Comparison of ENCODE assay signal across 8 cellular contexts in genomic region chrX:2812161-2812907, GRCh38. TPM values are rescaled to one million over a fixed set of nuclear protein-coding genes. Genes with fewer than 3 reads are reported as not detected.
DNase-seq lines count a peak whose midpoint lies in the region; ATAC-seq, FAIRE-seq and TF ChIP-seq lines count a peak whose summit lies in the region.
"Not testable (repeated sequence)": the region's sequence is repeated elsewhere in the genome, so short reads cannot be mapped to it uniquely, and the experiment has no call there.

No MANE protein-coding gene starts in this region.

- peak; percentile 69 for TF ChIP-seq RAD21 in HCT116 (IDR thresholded peaks at IDR 0.05; ENCODE audit: low read depth)
- peak; percentile 68 for TF ChIP-seq RAD21 in GM12878 (IDR thresholded peaks at IDR 0.05; ENCODE audit: insufficient read depth, low read depth, low read length)

- ATAC-seq in DND-41 (ENCODE audit: insufficient read depth, low read depth) (peak; percentile 87), HCT116 (peak; percentile 90), GM12878 (peak; percentile 95)

- RAD21 ChIA-PET in HCT116 (lab: Charles Lee; ENCODE audit: low non-redundant PET in 1 of 2, low total read pairs in 2 of 2, uncharacterized antibody in 2 of 2, unreplicated experiment in 2 of 2); GM12878 (lab: Charles Lee; ENCODE audit: unreplicated experiment): not testable (repeated sequence)

- peak; percentile 64 for TF ChIP-seq CTCF in DND-41 (IDR thresholded peaks at IDR 0.05; ENCODE audit: borderline replicate concordance, extremely low read depth, low read length, poor library complexity, severe bottlenecking)
- TF ChIP-seq CTCF in HCT116 (IDR thresholded peaks at IDR 0.05 in 2 of 3, conservative IDR thresholded peaks at IDR 0.05 in 1 of 3; ENCODE audit: borderline replicate concordance in 1 of 3, insufficient read depth in 1 of 3, low read depth in 2 of 3, low read length in 2 of 3), result peak; percentile 28 to 45 (median 33); a peak in 5 of 6 replicates
- TF ChIP-seq CTCF in GM12878 (IDR thresholded peaks at IDR 0.05 in 2 of 3, conservative IDR thresholded peaks at IDR 0.05 in 1 of 3; ENCODE audit: control insufficient read depth in 2 of 3, extremely low read depth in 1 of 3, insufficient read depth in 1 of 3, low read depth in 3 of 3, low read length in 3 of 3), result peak; percentile 54 to 68 (median 55); a peak in 5 of 6 replicates
- TF ChIP-seq CTCF in cardiac muscle cell (IDR thresholded peaks at IDR 0.05; ENCODE audit: low read depth, low read length), result peak; percentile 56
- peak; percentile 50 to 66 (median 55) for TF ChIP-seq CTCF in ovary (IDR thresholded peaks at IDR 0.05)

- not testable (repeated sequence) for H3K27me3 ChIP-seq in DND-41 (ENCODE audit: insufficient read depth, low read length, poor library complexity); HCT116 (ENCODE audit: insufficient read depth, low read length); GM12878 (replicated peaks in 1 of 2; ENCODE audit: control insufficient read depth in 2 of 2, insufficient read depth in 2 of 2, low read length in 1 of 2); cardiac muscle cell; ovary

- H3K4me3 ChIP-seq in DND-41 (ENCODE audit: low read depth in 1 of 2, low read length in 2 of 2); HCT116 (replicated peaks in 1 of 2; ENCODE audit: low read depth in 1 of 2, low read length in 2 of 2); GM12878; cardiac muscle cell; ovary: not testable (repeated sequence)

- not testable (repeated sequence) for H3K9me2 ChIP-seq in HCT116 (ENCODE audit: insufficient read depth)

- not testable (repeated sequence) for H3K9me3 ChIP-seq in DND-41 (ENCODE audit: insufficient read depth, low read length, severe bottlenecking); HCT116 (ENCODE audit: control insufficient read depth in 1 of 2, insufficient read depth in 1 of 2, low read depth in 1 of 2, low read length in 2 of 2); GM12878 (replicated peaks; ENCODE audit: control insufficient read depth, insufficient read depth, low read length); cardiac muscle cell (ENCODE audit: low read depth); ovary

- not testable (repeated sequence) for H3K9ac ChIP-seq in DND-41 (ENCODE audit: low read depth, low read length); HCT116 (ENCODE audit: low read length); GM12878 (ENCODE audit: control insufficient read depth, insufficient read depth, low read length)

- TF ChIP-seq EP300 in GM12878 (IDR thresholded peaks at IDR 0.05; ENCODE audit: borderline replicate concordance in 1 of 2, control insufficient read depth in 1 of 2, low read depth in 2 of 2, low read length in 2 of 2); ovary (IDR thresholded peaks at IDR 0.05): not testable (repeated sequence)

- not testable (repeated sequence) for TF ChIP-seq POLR2A in HCT116 (IDR thresholded peaks at IDR 0.05; ENCODE audit: borderline replicate concordance, extremely low read depth, insufficient read depth, insufficient read length); GM12878 (IDR thresholded peaks at IDR 0.05; ENCODE audit: low read depth, low read length); ovary (IDR thresholded peaks at IDR 0.05)

- CTCF ChIA-PET in HCT116 (lab: Charles Lee), result interaction anchor here (1.4 kb wide), 1 partner anchor 7 kb away, joined by 3 read pairs; no protein-coding TSS in a partner anchor
- CTCF ChIA-PET in GM12878 (lab: Yijun Ruan, JAX), result not testable (repeated sequence)

- H4K20me1 ChIP-seq in DND-41 (ENCODE audit: insufficient read depth, low read length); HCT116 (ENCODE audit: insufficient read depth); GM12878 (ENCODE audit: control insufficient read depth, insufficient read depth): not testable (repeated sequence)

- SMC1A ChIA-PET in GM12878 (lab: Charles Lee; ENCODE audit: uncharacterized antibody, unreplicated experiment), result not testable (repeated sequence)

- H3K36me3 ChIP-seq in DND-41 (ENCODE audit: insufficient read depth, low read length); HCT116 (ENCODE audit: control insufficient read depth in 1 of 2, insufficient read depth in 2 of 2, low read length in 2 of 2); GM12878 (ENCODE audit: control insufficient read depth in 2 of 2, insufficient read depth in 2 of 2, low read length in 1 of 2); cardiac muscle cell; ovary: not testable (repeated sequence)

- not testable (repeated sequence) for H2AFZ ChIP-seq in DND-41 (ENCODE audit: low read depth, low read length)
- peak overlapping the region; percentile 82 for H2AFZ ChIP-seq in HCT116 (ENCODE audit: low read depth, low read length, poor library complexity, severe bottlenecking)
- H2AFZ ChIP-seq in GM12878 (ENCODE audit: control insufficient read depth, low read depth, low read length), result peak overlapping the region; percentile 65

- WGBS in GM12878 (ENCODE audit: insufficient coverage, insufficient replicate concordance, low lambda C conversion rate, missing lambda C conversion rate), result 28% methylated on average over 14 of the region's 16 CpGs
- 21 to 27% (median 25%) methylated on average over 14 to 16 of the region's 16 CpGs for whole genome bisulfite sequencing in ovary, 3 donors

- H3K79me2 ChIP-seq in DND-41 (ENCODE audit: insufficient read depth, low read length); HCT116 (ENCODE audit: insufficient read depth, low read length); GM12878 (ENCODE audit: control insufficient read depth, insufficient read depth, low read length): not testable (repeated sequence)

- not testable (repeated sequence) for H3K4me2 ChIP-seq in DND-41 (ENCODE audit: insufficient read depth, low read length)
- peak overlapping the region; percentile 51 for H3K4me2 ChIP-seq in HCT116 (ENCODE audit: low read length)
- peak overlapping the region; percentile 42; the same call in 1 of the 2 replicates for H3K4me2 ChIP-seq in GM12878 (ENCODE audit: control insufficient read depth, insufficient read depth)

- intact Hi-C loops in HCT116 (cut with micrococcal nuclease), result not testable (repeated sequence)
- intact Hi-C loops in GM12878 (cut with micrococcal nuclease; ENCODE audit: unreplicated experiment), result loop anchor here (1.0 to 10.0 kb wide), 2 partner anchors 168 to 1168 kb away; no protein-coding TSS in a partner anchor
- intact Hi-C loops in ovary (cut with DNase I), result loop anchor here in 3 of 4 donors (5.0 to 10.0 kb wide), 2 partner anchors 165 to 168 kb away; no protein-coding TSS in a partner anchor

- H3K4me1 ChIP-seq in DND-41 (ENCODE audit: insufficient read depth, low read length); HCT116 (ENCODE audit: control insufficient read depth in 1 of 2, insufficient read depth in 2 of 2, low read length in 2 of 2); GM12878 (ENCODE audit: control insufficient read depth, insufficient read depth, low read length); cardiac muscle cell (ENCODE audit: low read depth); ovary (ENCODE audit: insufficient read depth): not testable (repeated sequence)

- H3K27ac ChIP-seq in DND-41 (ENCODE audit: low read length); HCT116 (ENCODE audit: low read depth, low read length); GM12878 (ENCODE audit: control insufficient read depth, insufficient read depth); cardiac muscle cell; ovary: not testable (repeated sequence)

- not testable (repeated sequence) for BruUV-seq in HCT116 (replicated peaks; lab: Mats Ljungman, UMichigan); GM12878 (replicated peaks; lab: Mats Ljungman, UMichigan)

- DNase-seq in DND-41 (peak; percentile 61), HCT116 (ENCODE audit: low read depth, low spot score) (peak; percentile 21), NCI-H2196 (lab: John Stamatoyannopoulos, UW; ENCODE audit: unreplicated experiment) (peak; percentile 8), GM12878 (ENCODE audit: low read depth, low spot score) (peak; percentile 7), cardiac muscle cell (ENCODE audit: low read depth in 1 of 2, low spot score in 1 of 2) (peak; percentile 53 to 55), ovary (peak; percentile 49 to 71 (median 58)), stromal cell of bone marrow (ENCODE audit: low read depth) (peak; percentile 22)
- DNase-seq in activated CD4-positive, CD25-positive, alpha-beta regulatory T cell treated with anti-CD3 and anti-CD28 coated beads, Interleukin-2, amount 50 U/mL, for 72 hours, result peak; percentile 37

- peak; percentile 94 for FAIRE-seq in GM12878 (lab: Jason Lieb, UNC)

- POLR2A ChIA-PET in HCT116 (lab: Charles Lee); GM12878 (lab: Charles Lee): not testable (repeated sequence)

- in situ Hi-C loops in GM12878 (cut with MboI), result loop anchor here (5.0 kb wide), 1 partner anchor 1165 kb away; no protein-coding TSS in a partner anchor

RNA-seq across cellular contexts. Expression of gene GYG2, which starts 16.4 kb away (rescaled TPM):
- not detected for total RNA-seq in HCT116 (2021; ENCODE audit: unreplicated experiment)
- not detected in 2 replicates for polyA plus RNA-seq in HCT116 (2012)
- not detected in 2 replicates for total RNA-seq in GM12878 (2013; cell fraction: nucleolus; rRNA removed)
- not detected in 2 replicates for total RNA-seq in GM12878 (2014; rRNA removed)
- not detected in 2 replicates for total RNA-seq in GM12878 (2014; rRNA removed; fragmentation: Illumina TruSeq; extraction: Trizol)
- 0.05 TPM in 1 of 2 replicates, not detected in the other for total RNA-seq in GM12878 (2021)
- not detected for polyA plus RNA-seq in GM12878 (2011; ENCODE audit: low read depth)
- not detected in 2 replicates for polyA plus RNA-seq in GM12878 (2011; rRNA removed)
- not detected in 2 replicates for polyA plus RNA-seq in GM12878 (2011; cell fraction: cytosol; rRNA removed)
- not detected in 2 replicates for polyA plus RNA-seq in GM12878 (2011; cell fraction: nucleus; rRNA removed)
- polyA plus RNA-seq in GM12878 (2012), result not detected in 2 replicates
- polyA plus RNA-seq in GM12878 (2014; fragmentation: Illumina TruSeq; extraction: Trizol), result not detected in 2 replicates
- polyA plus RNA-seq in GM12878 (2014; fragmentation: Nextera tagmentation; extraction: Ambion mirVana), result not detected
- not detected in 2 replicates for polyA plus RNA-seq in GM12878 (2014; rRNA removed)
- polyA plus RNA-seq in GM12878 (2016; fragmentation: Nextera tagmentation; extraction: Ambion mirVana), result under 1 TPM in 1 of 2 experiments, not detected in 1; 0.05 TPM
- not detected in 2 replicates for polyA minus RNA-seq in GM12878 (2011; rRNA and poly(A)+ RNA removed)
- not detected in 2 replicates for polyA minus RNA-seq in GM12878 (2011; cell fraction: cytosol; rRNA and poly(A)+ RNA removed)
- polyA minus RNA-seq in GM12878 (2011; cell fraction: nucleus; rRNA and poly(A)+ RNA removed), result not detected in 2 replicates
- total RNA-seq in cardiac muscle cell, result 54.1 and 58.0 TPM in 2 replicates
- 58.4 and 102 TPM in 2 replicates for polyA plus RNA-seq in cardiac muscle cell
- 1 to 10 TPM in 6 of 7 donors, under 1 TPM in 1; 0.72 to 5.4 (median 3.9) TPM for total RNA-seq in ovary
- polyA plus RNA-seq in ovary, result 1 to 10 TPM; 3.1 to 9.0 TPM

Comparison
In these comparisons a context has a peak if more than half of its experiments do, and no peak if none do; other contexts are left out.
1. DNase-seq: peak in every context shown above with its lines; median percentile 61 in DND-41; 58 in ovary; 54 in cardiac muscle cell; 37 in activated CD4-positive, CD25-positive, alpha-beta regulatory T cell treated with anti-CD3 and anti-CD28 coated beads, Interleukin-2, amount 50 U/mL, for 72 hours; 22 in stromal cell of bone marrow; 21 in HCT116; 8 in NCI-H2196; 7 in GM12878.